In the genomic region with DNA sequence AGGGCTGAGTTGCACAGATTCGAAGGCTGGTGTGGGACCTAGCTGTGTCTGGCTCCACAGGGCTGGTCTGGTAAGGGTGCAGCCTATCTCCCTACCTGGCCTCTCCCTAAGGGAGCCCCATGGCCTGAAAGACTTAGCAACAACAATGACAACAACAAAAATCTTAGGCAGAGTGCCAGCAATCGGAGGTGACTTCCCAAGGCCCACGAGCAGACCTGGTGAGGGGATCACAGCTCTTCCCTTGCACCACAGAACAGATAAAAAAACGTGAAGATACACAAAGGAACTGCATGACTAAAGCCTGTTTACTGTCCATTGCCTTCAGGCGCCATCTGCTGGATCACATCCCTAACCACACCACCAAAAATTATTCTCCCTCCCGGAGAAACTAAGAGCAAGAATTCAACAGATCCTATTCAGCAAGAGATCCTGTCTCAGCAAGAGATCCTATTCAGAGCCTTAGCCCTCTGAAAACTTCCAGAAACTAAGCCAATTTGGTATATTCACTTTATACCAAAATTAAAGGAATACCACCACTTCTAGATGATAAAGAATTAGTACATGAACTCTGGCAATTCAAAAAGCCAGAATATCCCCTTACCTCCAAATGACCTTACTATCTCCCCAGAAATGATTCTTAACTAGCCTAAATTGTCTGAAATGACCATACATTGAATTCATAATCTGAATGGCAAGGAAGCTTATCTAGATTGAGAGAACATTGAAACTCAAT, we compare ENCODE assay signal across 9 cellular contexts. TPM values are rescaled to one million over a fixed set of nuclear protein-coding genes. Genes with fewer than 3 reads are reported as not detected.
DNase-seq lines count a peak whose midpoint lies in the region; ATAC-seq and TF ChIP-seq lines count a peak whose summit lies in the region.
"Had no signal": no experiment of that assay in that cellular context is flagged by ENCODE, and none has a peak within 500 bp of the region (broad histone marks: within the 10 kb centered on the region; RNA-seq: fewer than 3 reads in every experiment).

No MANE protein-coding gene starts in this region.

- in situ Hi-C loops in transverse colon (cut with MboI; ENCODE audit: low pct_ligation_motif_present in 1 of 4, low pct_unique_long_range_greater_than_20kb in 1 of 4, low sequenced_read_pairs in 3 of 4), result loop anchor here (5.0 to 25.0 kb wide), 5 partner anchors 258 to 542 kb away; partner anchors contain the start of genes CPOX (in 2 of the 4) and GABRR3 (in 1 of the 4)

- 2 to 8% methylated on average over 5 to 6 of the region's 6 CpGs for WGBS in transverse colon (ENCODE audit: low coverage in 1 of 2), 2 donors

- TF ChIP-seq EP300 in transverse colon (IDR thresholded peaks at IDR 0.05; ENCODE audit: low read depth), result no peak

- H3K27ac ChIP-seq in C4-2B (no peak overlapping the region), transverse colon (no peak overlapping the region)

- no peak overlapping the region for H3K4me3 ChIP-seq in epithelial cell of esophagus (ENCODE audit: low read length)
- no peak overlapping the region for H3K4me3 ChIP-seq in transverse colon

- peak; percentile 69 for ATAC-seq in GM18517 (IDR thresholded peaks at IDR 0.05; ENCODE audit: unreplicated experiment)
- peak; percentile 63 for ATAC-seq in HG02973 (IDR thresholded peaks at IDR 0.05; ENCODE audit: unreplicated experiment)

- no peaks in the 10 kb centered on the region for H3K36me3 ChIP-seq in transverse colon

- TF ChIP-seq CTCF in C4-2B (conservative IDR thresholded peaks at IDR 0.05) (peak; percentile 85), epithelial cell of esophagus (IDR thresholded peaks at IDR 0.05; ENCODE audit: insufficient read depth, low read depth, low read length, missing control alignments) (peak; percentile 89), transverse colon (IDR thresholded peaks at IDR 0.05) (peak; percentile 45 to 61 (median 50))

- DNase-seq in NCI-H2196 treated with DMSO at 0.1 percent for 48 hours (lab: John Stamatoyannopoulos, UW; ENCODE audit: unreplicated experiment), result peak; percentile 27
- DNase-seq in activated CD4-positive, alpha-beta T cell treated with anti-CD3 and anti-CD28 coated beads, Interleukin-2, amount 50 U/mL, for 48 hours, result peak; percentile 33 to 49
- DNase-seq in epithelial cell of esophagus (ENCODE audit: low read depth), result peak; percentile 69
- DNase-seq in myocyte (ENCODE audit: low read depth), result peak; percentile 61
- peak; percentile 15 for DNase-seq in transverse colon

- no peaks in the 10 kb centered on the region for H3K9me3 ChIP-seq in transverse colon

- no peak for TF ChIP-seq POLR2A in transverse colon (IDR thresholded peaks at IDR 0.05)

- no peaks in the 10 kb centered on the region for H3K27me3 ChIP-seq in transverse colon

- H3K4me1 ChIP-seq in transverse colon, result no peaks in the 10 kb centered on the region

- intact Hi-C loops in transverse colon (cut with DNase I; ENCODE audit: low total_unique reads), result loop anchor here (10.0 kb wide), 1 partner anchor 285 kb away; no protein-coding TSS in a partner anchor

RNA-seq across cellular contexts. Expression of gene OR5K4, which starts 24.1 kb away (rescaled TPM):
- total RNA-seq in myocyte (not detected in 2 replicates), transverse colon (not detected)
- polyA plus RNA-seq in myocyte (2012), result not detected
- total RNA-seq: T-helper 1 cell treated with Interleukin-12 subunit alpha and Interleukin-12 subunit beta and Interleukin-4 antibody, amounts not matched to agents 30 ng/mL and 1 ng/mL, for 36 hours had no signal

RNA-seq across cellular contexts. Expression of gene OR5H2, which starts 47.3 kb away (rescaled TPM):
- total RNA-seq in myocyte (not detected in 2 replicates), transverse colon (not detected)
- polyA plus RNA-seq in myocyte (2012), result not detected
- total RNA-seq: T-helper 1 cell treated with Interleukin-12 subunit alpha and Interleukin-12 subunit beta and Interleukin-4 antibody, amounts not matched to agents 30 ng/mL and 1 ng/mL, for 36 hours had no signal

Comparison
In these comparisons a context has a peak if more than half of its experiments do, and no peak if none do; other contexts are left out.
1. DNase-seq: peak in every context shown above with its lines; median percentile 69 in epithelial cell of esophagus; 61 in myocyte; 41 in activated CD4-positive, alpha-beta T cell treated with anti-CD3 and anti-CD28 coated beads, Interleukin-2, amount 50 U/mL, for 48 hours; 27 in NCI-H2196 treated with DMSO at 0.1 percent for 48 hours; 15 in transverse colon.